ENCODE assay signal across 1 cellular context in genomic region chr4:119238068-119238722, GRCh38.
TF ChIP-seq lines count a peak whose summit lies in the region.

No MANE protein-coding gene starts in this region.

TF ChIP-seq in WTC11, 78 proteins besides CTCF, POLR2A, EP300 and RAD21 (continued from another document):
- TF ChIP-seq, protein P1, sequence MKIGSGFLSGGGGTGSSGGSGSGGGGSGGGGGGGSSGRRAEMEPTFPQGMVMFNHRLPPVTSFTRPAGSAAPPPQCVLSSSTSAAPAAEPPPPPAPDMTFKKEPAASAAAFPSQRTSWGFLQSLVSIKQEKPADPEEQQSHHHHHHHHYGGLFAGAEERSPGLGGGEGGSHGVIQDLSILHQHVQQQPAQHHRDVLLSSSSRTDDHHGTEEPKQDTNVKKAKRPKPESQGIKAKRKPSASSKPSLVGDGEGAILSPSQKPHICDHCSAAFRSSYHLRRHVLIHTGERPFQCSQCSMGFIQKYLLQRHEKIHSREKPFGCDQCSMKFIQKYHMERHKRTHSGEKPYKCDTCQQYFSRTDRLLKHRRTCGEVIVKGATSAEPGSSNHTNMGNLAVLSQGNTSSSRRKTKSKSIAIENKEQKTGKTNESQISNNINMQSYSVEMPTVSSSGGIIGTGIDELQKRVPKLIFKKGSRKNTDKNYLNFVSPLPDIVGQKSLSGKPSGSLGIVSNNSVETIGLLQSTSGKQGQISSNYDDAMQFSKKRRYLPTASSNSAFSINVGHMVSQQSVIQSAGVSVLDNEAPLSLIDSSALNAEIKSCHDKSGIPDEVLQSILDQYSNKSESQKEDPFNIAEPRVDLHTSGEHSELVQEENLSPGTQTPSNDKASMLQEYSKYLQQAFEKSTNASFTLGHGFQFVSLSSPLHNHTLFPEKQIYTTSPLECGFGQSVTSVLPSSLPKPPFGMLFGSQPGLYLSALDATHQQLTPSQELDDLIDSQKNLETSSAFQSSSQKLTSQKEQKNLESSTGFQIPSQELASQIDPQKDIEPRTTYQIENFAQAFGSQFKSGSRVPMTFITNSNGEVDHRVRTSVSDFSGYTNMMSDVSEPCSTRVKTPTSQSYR (CRISPR knock-in tag; IDR thresholded peaks at IDR 0.05), result no peak
- TF ChIP-seq FOXK1 (CRISPR knock-in tag; IDR thresholded peaks at IDR 0.05) (no peak), ZNF512 (CRISPR knock-in tag; IDR thresholded peaks at IDR 0.05; ENCODE audit: borderline replicate concordance) (no peak)
- TF ChIP-seq, protein P2, sequence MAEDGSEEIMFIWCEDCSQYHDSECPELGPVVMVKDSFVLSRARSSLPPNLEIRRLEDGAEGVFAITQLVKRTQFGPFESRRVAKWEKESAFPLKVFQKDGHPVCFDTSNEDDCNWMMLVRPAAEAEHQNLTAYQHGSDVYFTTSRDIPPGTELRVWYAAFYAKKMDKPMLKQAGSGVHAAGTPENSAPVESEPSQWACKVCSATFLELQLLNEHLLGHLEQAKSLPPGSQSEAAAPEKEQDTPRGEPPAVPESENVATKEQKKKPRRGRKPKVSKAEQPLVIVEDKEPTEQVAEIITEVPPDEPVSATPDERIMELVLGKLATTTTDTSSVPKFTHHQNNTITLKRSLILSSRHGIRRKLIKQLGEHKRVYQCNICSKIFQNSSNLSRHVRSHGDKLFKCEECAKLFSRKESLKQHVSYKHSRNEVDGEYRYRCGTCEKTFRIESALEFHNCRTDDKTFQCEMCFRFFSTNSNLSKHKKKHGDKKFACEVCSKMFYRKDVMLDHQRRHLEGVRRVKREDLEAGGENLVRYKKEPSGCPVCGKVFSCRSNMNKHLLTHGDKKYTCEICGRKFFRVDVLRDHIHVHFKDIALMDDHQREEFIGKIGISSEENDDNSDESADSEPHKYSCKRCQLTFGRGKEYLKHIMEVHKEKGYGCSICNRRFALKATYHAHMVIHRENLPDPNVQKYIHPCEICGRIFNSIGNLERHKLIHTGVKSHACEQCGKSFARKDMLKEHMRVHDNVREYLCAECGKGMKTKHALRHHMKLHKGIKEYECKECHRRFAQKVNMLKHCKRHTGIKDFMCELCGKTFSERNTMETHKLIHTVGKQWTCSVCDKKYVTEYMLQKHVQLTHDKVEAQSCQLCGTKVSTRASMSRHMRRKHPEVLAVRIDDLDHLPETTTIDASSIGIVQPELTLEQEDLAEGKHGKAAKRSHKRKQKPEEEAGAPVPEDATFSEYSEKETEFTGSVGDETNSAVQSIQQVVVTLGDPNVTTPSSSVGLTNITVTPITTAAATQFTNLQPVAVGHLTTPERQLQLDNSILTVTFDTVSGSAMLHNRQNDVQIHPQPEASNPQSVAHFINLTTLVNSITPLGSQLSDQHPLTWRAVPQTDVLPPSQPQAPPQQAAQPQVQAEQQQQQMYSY (CRISPR knock-in tag; IDR thresholded peaks at IDR 0.05), result no peak
